8 cellular contexts compared by ENCODE assay signal in genomic region chr10:77925795-77926565, GRCh38. TPM values are rescaled to one million over a fixed set of nuclear protein-coding genes. Genes with fewer than 3 reads are reported as not detected.
DNase-seq lines count a peak whose midpoint lies in the region; ATAC-seq, FAIRE-seq and TF ChIP-seq lines count a peak whose summit lies in the region.

No MANE protein-coding gene starts in this region.

- H4K91ac ChIP-seq in mesenchymal stem cell (ENCODE audit: low read length): peak overlapping the region; percentile 67

- H3K9ac ChIP-seq in mesenchymal stem cell (ENCODE audit: low read length): peak overlapping the region; percentile 92

- TF ChIP-seq POLR2A in GM12892 (IDR thresholded peaks at IDR 0.05; ENCODE audit: low read depth, low read length): no peak
- no peak for TF ChIP-seq POLR2A in testis (IDR thresholded peaks at IDR 0.05)

- ATAC-seq in HG03064 (IDR thresholded peaks at IDR 0.05; ENCODE audit: low read depth, unreplicated experiment): peak; percentile 55
- ATAC-seq in T-helper 17 cell: peak; percentile 71

- peak overlapping the region; percentile 45 for H3K4me3 ChIP-seq in effector memory CD4-positive, alpha-beta T cell (ENCODE audit: insufficient read depth, low read depth, low read length, poor library complexity, severe bottlenecking)
- H3K4me3 ChIP-seq in mesenchymal stem cell (ENCODE audit: insufficient read depth in 1 of 2, low read depth in 1 of 2, low read length in 2 of 2): peak overlapping the region; percentile 90 to 93
- peak overlapping the region; percentile 81 to 87 for H3K4me3 ChIP-seq in testis

- no peak overlapping the region for H2BK5ac ChIP-seq in mesenchymal stem cell (ENCODE audit: low read depth, low read length, poor library complexity, severe bottlenecking)

- DNase-seq in GM12892 (ENCODE audit: insufficient read length) (peak; percentile 42), T-helper 17 cell (no peak), mesenchymal stem cell (peak; percentile 47), testis (peak; percentile 73), SHP77 (lab: John Stamatoyannopoulos, UW) (no peak)
- DNase-seq in effector memory CD4-positive, alpha-beta T cell: peak in 1 of 3 donors; percentile 1

- H2BK12ac ChIP-seq in mesenchymal stem cell (ENCODE audit: low read length in 2 of 2): peak overlapping the region; percentile 11 to 95

- H2AFZ ChIP-seq in mesenchymal stem cell (ENCODE audit: low read depth, low read length): peak overlapping the region; percentile 77

- no peaks in the 10 kb centered on the region for H3K9me3 ChIP-seq in T-helper 17 cell (ENCODE audit: control insufficient read depth, low read length, poor library complexity, severe bottlenecking)
- no peaks in the 10 kb centered on the region for H3K9me3 ChIP-seq in effector memory CD4-positive, alpha-beta T cell (ENCODE audit: control insufficient read depth, low read length)
- no peaks in the 10 kb centered on the region for H3K9me3 ChIP-seq in mesenchymal stem cell (ENCODE audit: control insufficient read depth, low read length)
- no peaks in the 10 kb centered on the region for H3K9me3 ChIP-seq in testis

- peak overlapping the region; percentile 93 to 98 for H3K18ac ChIP-seq in mesenchymal stem cell (ENCODE audit: low read depth in 1 of 2, low read length in 2 of 2)

- peak; percentile 49 for TF ChIP-seq CTCF in 22Rv1 (IDR thresholded peaks at IDR 0.05)
- TF ChIP-seq CTCF in testis (IDR thresholded peaks at IDR 0.05): no peak

- H2AK5ac ChIP-seq in mesenchymal stem cell (ENCODE audit: low read length, severe bottlenecking): no peak overlapping the region

- peak overlapping the region in 1 of 2 experiments; percentile 96 for H3K14ac ChIP-seq in mesenchymal stem cell (ENCODE audit: low read length in 2 of 2)

- peaks cover 2% of the 10 kb centered on the region for H3K36me3 Mint-ChIP-seq in T-helper 17 cell (ENCODE audit: low read depth)

- H3K4me3 Mint-ChIP-seq in T-helper 17 cell: peak overlapping the region; percentile 84

- H3K27me3 ChIP-seq in effector memory CD4-positive, alpha-beta T cell (replicated peaks; ENCODE audit: control insufficient read depth, insufficient read depth, low read length, poor library complexity, severe bottlenecking): peaks cover 4% of the 10 kb centered on the region
- peaks cover 0 to 4% of the 10 kb centered on the region in 2 experiments for H3K27me3 ChIP-seq in mesenchymal stem cell (ENCODE audit: control insufficient read depth in 1 of 2, insufficient read depth in 1 of 2, low read length in 2 of 2)
- no peaks in the 10 kb centered on the region for H3K27me3 ChIP-seq in testis

- H3K36me3 ChIP-seq in effector memory CD4-positive, alpha-beta T cell (ENCODE audit: control insufficient read depth, insufficient read depth, low read length): no peaks in the 10 kb centered on the region
- H3K36me3 ChIP-seq in mesenchymal stem cell (ENCODE audit: control insufficient read depth in 1 of 2, insufficient read depth in 2 of 2, low read depth in 1 of 2, low read length in 2 of 2): peaks cover 2 to 7% of the 10 kb centered on the region in 2 experiments
- no peaks in the 10 kb centered on the region for H3K36me3 ChIP-seq in testis (ENCODE audit: low read depth, missing control alignments)

- H4K8ac ChIP-seq in mesenchymal stem cell (ENCODE audit: low read length): peak overlapping the region; percentile 84

- peak overlapping the region; percentile 65 for H2BK120ac ChIP-seq in mesenchymal stem cell (ENCODE audit: low read depth, low read length)

- H3K27ac ChIP-seq in 22Rv1 (peak overlapping the region; percentile 79), mesenchymal stem cell (ENCODE audit: low read length, poor library complexity, severe bottlenecking) (no peak overlapping the region), testis (peak overlapping the region; percentile 82 to 83)
- no peak overlapping the region for H3K27ac ChIP-seq in effector memory CD4-positive, alpha-beta T cell (ENCODE audit: insufficient read depth, low read length, poor library complexity, severe bottlenecking)

- H3K27ac Mint-ChIP-seq in T-helper 17 cell: no peak overlapping the region

- peaks cover 54% of the 10 kb centered on the region for H3K27me3 Mint-ChIP-seq in T-helper 17 cell

- H3K4me1 Mint-ChIP-seq in T-helper 17 cell: peaks cover 11% of the 10 kb centered on the region

- no peaks in the 10 kb centered on the region for H3K4me1 ChIP-seq in effector memory CD4-positive, alpha-beta T cell (ENCODE audit: control insufficient read depth, insufficient read depth, low read length, poor library complexity, severe bottlenecking)
- H3K4me1 ChIP-seq in mesenchymal stem cell (ENCODE audit: control insufficient read depth, insufficient read depth, low read depth, low read length) (peaks cover 16% of the 10 kb centered on the region), testis (peaks cover 23% of the 10 kb centered on the region)

- H3K23ac ChIP-seq in mesenchymal stem cell (ENCODE audit: low read length in 2 of 2): peak overlapping the region in 1 of 2 experiments; percentile 91

- WGBS in mesenchymal stem cell: 2% methylated on average over 59 of the region's 73 CpGs
- 0 to 1% methylated on average over 5 to 71 of the region's 73 CpGs for WGBS in testis, 2 donors

- peaks cover 16% of the 10 kb centered on the region for H3K79me1 ChIP-seq in mesenchymal stem cell (replicated peaks; ENCODE audit: low read length, poor library complexity, severe bottlenecking)

- H3K4me2 ChIP-seq in mesenchymal stem cell (ENCODE audit: low read length, poor library complexity, severe bottlenecking): peak overlapping the region; percentile 81

- FAIRE-seq in GM12892 (lab: Jason Lieb, UNC): no peak

- H3K4ac ChIP-seq in mesenchymal stem cell (ENCODE audit: low read depth in 1 of 2, low read length in 2 of 2): peak overlapping the region; percentile 80 to 92

- H2BK15ac ChIP-seq in mesenchymal stem cell (ENCODE audit: low read depth, poor library complexity, severe bottlenecking): peak overlapping the region; percentile 63

- intact Hi-C loops in testis (cut with DNase I; ENCODE audit: low total_unique reads): no loop called here

RNA-seq across cellular contexts. Expression of gene DLG5, which starts 0.6 kb away (rescaled TPM):
- 1.8 TPM for polyA plus RNA-seq in GM12892 (2012; ENCODE audit: missing spikeins)
- total RNA-seq in T-helper 17 cell (10 to 100 TPM in 1 of 2 donors, 1 to 10 TPM in 1; 9.7 to 13.1 TPM), testis (10 to 100 TPM; 50.1 to 54.8 TPM)
- polyA plus RNA-seq in mesenchymal stem cell (2013, experiment 1 of 2): 35.0 TPM
- polyA plus RNA-seq in mesenchymal stem cell (2013, experiment 2 of 2): 33.7 TPM
- polyA plus RNA-seq in testis (ENCODE audit: insufficient read depth, low read depth, low replicate concordance): 26.9 TPM

Comparison
In these comparisons a context has a peak if more than half of its experiments do, and no peak if none do; other contexts are left out.
1. H3K27ac ChIP-seq: peak in 22Rv1 (single experiment) and testis (2 of 2); none in effector memory CD4-positive, alpha-beta T cell (single experiment) and mesenchymal stem cell (single experiment).
2. DNase-seq: peak in GM12892 (single experiment), mesenchymal stem cell (single experiment) and testis (single experiment); none in T-helper 17 cell (0 of 3) and SHP77 (0 of 2).
3. Peak in every context shown above with its lines, with median percentiles within 50 percentile points of each other: H3K4me3 ChIP-seq.